Comparison of ENCODE assay signal across 11 cellular contexts in genomic region chr2:85536479-85536878, GRCh38. TPM values are rescaled to one million over a fixed set of nuclear protein-coding genes. Genes with fewer than 3 reads are reported as not detected.
DNase-seq lines count a peak whose midpoint lies in the region; ATAC-seq and TF ChIP-seq lines count a peak whose summit lies in the region.
"Had no signal": no experiment of that assay in that cellular context is flagged by ENCODE, and none has a peak within 500 bp of the region (broad histone marks: within the 10 kb centered on the region; RNA-seq: fewer than 3 reads in every experiment).

No MANE protein-coding gene starts in this region.

- TF ChIP-seq EP300 in stomach (IDR thresholded peaks at IDR 0.05) = no peak

- peaks cover 14 to 37% (median 30%) of the 10 kb centered on the region in 4 donors for H3K4me1 ChIP-seq in stomach

- WGBS in stomach, 5 donors = 54 to 83% (median 79%) methylated on average over 3 of the region's 3 CpGs

- TF ChIP-seq CTCF in fibroblast of pulmonary artery (IDR thresholded peaks at IDR 0.05; ENCODE audit: low read length, missing control alignments) (no peak), stomach (IDR thresholded peaks at IDR 0.05) (no peak)

- no peak for ATAC-seq in HG02840 (IDR thresholded peaks at IDR 0.05; ENCODE audit: low FRiP score, unreplicated experiment)
- no peak for ATAC-seq in HG02759 (IDR thresholded peaks at IDR 0.05; ENCODE audit: unreplicated experiment)
- ATAC-seq: stimulated activated naive B cell treated with anti-CD40 and anti-IgM and Interleukin-4, amounts not matched to agents 10 μg/mL and 1 μg/mL and 100 μg/mL, for 72 hours had no signal

- intact Hi-C loops in stomach (cut with DNase I; ENCODE audit: low total_unique reads) = no loop called here

- no peaks in the 10 kb centered on the region for H3K9me3 ChIP-seq in stomach

- H3K4me3 ChIP-seq in fibroblast of pulmonary artery (replicated peaks; ENCODE audit: low read depth, low read length) = no peak overlapping the region
- H3K4me3 ChIP-seq in stomach = no peak overlapping the region

- H3K27ac ChIP-seq in stomach = peak overlapping the region in 4 of 5 donors; percentile 97 to 100 (median 99)

- H3K27me3 ChIP-seq in stomach = no peaks in the 10 kb centered on the region

- DNase-seq in H4 (ENCODE audit: low spot score) = peak; percentile 49
- peak; percentile 65 for DNase-seq in SW480 (ENCODE audit: low spot score)
- DNase-seq in fibroblast of pulmonary artery (ENCODE audit: low read depth) = peak; percentile 75
- no peak for DNase-seq in stomach
- DNase-seq in NCI-H748 (lab: John Stamatoyannopoulos, UW; ENCODE audit: unreplicated experiment) = no peak
- no peak for DNase-seq in GOT3 (lab: John Stamatoyannopoulos, UW)
- DNase-seq: cortex of kidney; NCI-H2081 treated with DMSO at 0.1 percent for 48 hours; stimulated activated naive B cell treated with anti-CD40 and anti-IgM and Interleukin-4, amounts not matched to agents 10 μg/mL and 1 μg/mL and 100 μg/mL, for 72 hours had no signal

- peaks cover 1 to 12% (median 8%) of the 10 kb centered on the region in 4 donors for H3K36me3 ChIP-seq in stomach

- TF ChIP-seq POLR2A in stomach (IDR thresholded peaks at IDR 0.05) = no peak

RNA-seq across cellular contexts. Expression of gene MAT2A, which starts 2.5 kb away (rescaled TPM):
- total RNA-seq in H4 (2014; rRNA removed; shearing (Covaris generic)) = 30.6 and 52.6 TPM in 2 replicates
- total RNA-seq in stomach = 100 to 1,000 TPM in 3 of 5 donors, 10 to 100 TPM in 2; 88.7 to 278 (median 190) TPM
- 100 to 1,000 TPM in 1 of 3 donors, 10 to 100 TPM in 2; 73.3 to 107 (median 91.2) TPM for polyA plus RNA-seq in stomach

RNA-seq across cellular contexts. Expression of gene GGCX, which starts 24.8 kb away (rescaled TPM):
- total RNA-seq in H4 (2014; rRNA removed; shearing (Covaris generic)) = 36.8 and 44.7 TPM in 2 replicates
- total RNA-seq in stomach = 10 to 100 TPM; 12.2 to 87.5 (median 19.6) TPM
- 10 to 100 TPM in 2 of 3 donors, 1 to 10 TPM in 1; 5.2 to 15.1 (median 14.9) TPM for polyA plus RNA-seq in stomach

RNA-seq across cellular contexts. Expression of gene VAMP8, which starts 40.9 kb away (rescaled TPM):
- total RNA-seq in H4 (2014; rRNA removed; shearing (Covaris generic)) = 0.43 and 1.3 TPM in 2 replicates
- 100 to 1,000 TPM in 2 of 5 donors, 10 to 100 TPM in 1, 1 to 10 TPM in 1, not detected in 1; 2.2 to 191 (median 79.6) TPM for total RNA-seq in stomach
- polyA plus RNA-seq in stomach = 100 to 1,000 TPM; 358 to 568 (median 435) TPM

RNA-seq across cellular contexts. Expression of gene VAMP5, which starts 47.8 kb away (rescaled TPM):
- total RNA-seq in H4 (2014; rRNA removed; shearing (Covaris generic)) = 0.77 and 1.8 TPM in 2 replicates
- 10 to 100 TPM in 4 of 5 donors, 1 to 10 TPM in 1; 7.7 to 82.6 (median 29.5) TPM for total RNA-seq in stomach
- polyA plus RNA-seq in stomach = 10 to 100 TPM; 87.7 to 95.1 (median 90.4) TPM

RNA-seq across cellular contexts. Expression of gene RNF181, which starts 59.1 kb away (rescaled TPM):
- total RNA-seq in H4 (2014; rRNA removed; shearing (Covaris generic)) = 286 and 303 TPM in 2 replicates
- 100 to 1,000 TPM in 1 of 5 donors, 10 to 100 TPM in 3, not detected in 1; 11.3 to 143 (median 79.1) TPM for total RNA-seq in stomach
- 100 to 1,000 TPM; 217 to 272 (median 223) TPM for polyA plus RNA-seq in stomach

Comparison
In these comparisons a context has a peak if more than half of its experiments do, and no peak if none do; other contexts are left out.
1. DNase-seq: peak in H4 (single experiment), SW480 (single experiment) and fibroblast of pulmonary artery (single experiment); none in stomach (single experiment), NCI-H748 (single experiment) and GOT3 (single experiment).